Comparison of ENCODE assay signal across 8 cellular contexts in genomic region chr7:140398821-140399220, GRCh38. TPM values are rescaled to one million over a fixed set of nuclear protein-coding genes. Genes with fewer than 3 reads are reported as not detected.
DNase-seq lines count a peak whose midpoint lies in the region; ATAC-seq and TF ChIP-seq lines count a peak whose summit lies in the region.

No MANE protein-coding gene starts in this region.

- DNase-seq in T-helper 2 cell treated with Interferon-gamma antibody and Interleukin-4, amounts not matched to agents 5 μg/mL and 100 μg/mL, for 36 hours (ENCODE audit: low spot score): no peak
- no peak for DNase-seq in T-helper 2 cell
- no peak for DNase-seq in SJCRH30
- DNase-seq in glutamatergic neuron: no peak
- DNase-seq in gastrocnemius medialis: no peak
- DNase-seq in NCI-H69 (lab: John Stamatoyannopoulos, UW): no peak
- DNase-seq in ureter (ENCODE audit: low spot score): no peak
- DNase-seq in NCI-H187 treated with DMSO at 0.1 percent for 48 hours (lab: John Stamatoyannopoulos, UW): no peak

- H3K9me3 ChIP-seq in SJCRH30 (replicated peaks) (no peaks in the 10 kb centered on the region), gastrocnemius medialis (no peaks in the 10 kb centered on the region)

- H3K4me3 ChIP-seq in SJCRH30: 0 out of 2 replicates have a peak overlapping the region, but pooled peaks have one; percentile 94
- peak overlapping the region; percentile 78 to 96 (median 94) for H3K4me3 ChIP-seq in gastrocnemius medialis

- H3K36me3 ChIP-seq in SJCRH30 (no peaks in the 10 kb centered on the region), gastrocnemius medialis (no peaks in the 10 kb centered on the region)

- H3K27ac Mint-ChIP-seq in T-helper 2 cell treated with Interferon-gamma antibody and Interleukin-4, amounts not matched to agents 5 μg/mL and 100 μg/mL, for 36 hours: peak overlapping the region; percentile 31
- no peak overlapping the region for H3K27ac Mint-ChIP-seq in glutamatergic neuron (ENCODE audit: unreplicated experiment)

- H3K4me3 Mint-ChIP-seq in T-helper 2 cell treated with Interferon-gamma antibody and Interleukin-4, amounts not matched to agents 5 μg/mL and 100 μg/mL, for 36 hours: peak overlapping the region; percentile 94
- peak overlapping the region; percentile 63 for H3K4me3 Mint-ChIP-seq in glutamatergic neuron (ENCODE audit: unreplicated experiment)

- H3K4me1 Mint-ChIP-seq in T-helper 2 cell treated with Interferon-gamma antibody and Interleukin-4, amounts not matched to agents 5 μg/mL and 100 μg/mL, for 36 hours (ENCODE audit: low read depth): peaks cover 33% of the 10 kb centered on the region
- H3K4me1 Mint-ChIP-seq in glutamatergic neuron (ENCODE audit: low read depth, unreplicated experiment): peaks cover 4% of the 10 kb centered on the region

- TF ChIP-seq POLR2A in gastrocnemius medialis (IDR thresholded peaks at IDR 0.05): no peak

- peaks cover 8% of the 10 kb centered on the region for H3K4me1 ChIP-seq in SJCRH30
- H3K4me1 ChIP-seq in gastrocnemius medialis: no peaks in the 10 kb centered on the region

- intact Hi-C loops in gastrocnemius medialis (cut with DNase I; ENCODE audit: low total_unique reads): loop anchor here (1.0 to 5.0 kb wide), 2 partner anchors 81 to 222 kb away; partner anchors contain the start of gene KDM7A

- H3K27me3 ChIP-seq in SJCRH30: no peaks in the 10 kb centered on the region; the same call in 1 of the 2 replicates
- H3K27me3 ChIP-seq in gastrocnemius medialis: peaks cover 2 to 7% (median 4%) of the 10 kb centered on the region in 3 donors

- TF ChIP-seq CTCF in glutamatergic neuron (IDR thresholded peaks at IDR 0.05; ENCODE audit: partially characterized antibody, unreplicated experiment): no peak
- TF ChIP-seq CTCF in gastrocnemius medialis (IDR thresholded peaks at IDR 0.05 in 4 of 5, conservative IDR thresholded peaks at IDR 0.05 in 1 of 5): no peak

- no peak for ATAC-seq in gastrocnemius medialis

- no peak overlapping the region for H3K27ac ChIP-seq in SJCRH30
- no peak overlapping the region for H3K27ac ChIP-seq in gastrocnemius medialis

- in situ Hi-C loops in gastrocnemius medialis (cut with MboI; ENCODE audit: low sequenced_read_pairs in 4 of 4): no loop called here

- H3K36me3 Mint-ChIP-seq in T-helper 2 cell treated with Interferon-gamma antibody and Interleukin-4, amounts not matched to agents 5 μg/mL and 100 μg/mL, for 36 hours (ENCODE audit: low read depth): peaks cover 17% of the 10 kb centered on the region
- H3K36me3 Mint-ChIP-seq in glutamatergic neuron (ENCODE audit: unreplicated experiment): no peaks in the 10 kb centered on the region

- H3K27me3 Mint-ChIP-seq in T-helper 2 cell treated with Interferon-gamma antibody and Interleukin-4, amounts not matched to agents 5 μg/mL and 100 μg/mL, for 36 hours (ENCODE audit: low read depth): no peaks in the 10 kb centered on the region
- H3K27me3 Mint-ChIP-seq in glutamatergic neuron (ENCODE audit: unreplicated experiment): peaks cover 9% of the 10 kb centered on the region

- H3K9me3 Mint-ChIP-seq in T-helper 2 cell treated with Interferon-gamma antibody and Interleukin-4, amounts not matched to agents 5 μg/mL and 100 μg/mL, for 36 hours: no peaks in the 10 kb centered on the region
- H3K9me3 Mint-ChIP-seq in glutamatergic neuron (ENCODE audit: unreplicated experiment): no peaks in the 10 kb centered on the region

RNA-seq across cellular contexts. Expression of gene SLC37A3, which starts 0.5 kb away (rescaled TPM):
- total RNA-seq in SJCRH30 (2014; rRNA removed; shearing (Covaris generic)): 19.5 and 26.1 TPM in 2 replicates
- total RNA-seq in glutamatergic neuron (ENCODE audit: unreplicated experiment) (84.5 TPM), gastrocnemius medialis (10 to 100 TPM; 13.4 to 36.8 (median 18.0) TPM), ureter (35.8 TPM)

RNA-seq across cellular contexts. Expression of gene RAB19, which starts 5.0 kb away (rescaled TPM):
- not detected in 2 replicates for total RNA-seq in SJCRH30 (2014; rRNA removed; shearing (Covaris generic))
- not detected for total RNA-seq in glutamatergic neuron (ENCODE audit: unreplicated experiment)
- total RNA-seq in gastrocnemius medialis: not detected
- 3.7 TPM for total RNA-seq in ureter
